ENCODE assay signal across 8 cellular contexts in genomic region chr11:60905551-60906113, GRCh38. TPM values are rescaled to one million over a fixed set of nuclear protein-coding genes. Genes with fewer than 3 reads are reported as not detected.
DNase-seq lines count a peak whose midpoint lies in the region; ATAC-seq and TF ChIP-seq lines count a peak whose summit lies in the region.

No MANE protein-coding gene starts in this region.

- H3K4me3 Mint-ChIP-seq in activated B cell treated with CpG ODN at 0.5 μM for 24 hours = peak overlapping the region; percentile 91

- no peak overlapping the region for H2AFZ ChIP-seq in HCT116 (ENCODE audit: low read depth, low read length, poor library complexity, severe bottlenecking)

- H3K27me3 ChIP-seq in AG04450 (ENCODE audit: control insufficient read depth, insufficient read depth, low read length) (peaks cover 5% of the 10 kb centered on the region), HCT116 (ENCODE audit: insufficient read depth, low read length) (no peaks in the 10 kb centered on the region), ovary (no peaks in the 10 kb centered on the region)

- H3K9ac ChIP-seq in HCT116 (ENCODE audit: low read length) = peak overlapping the region; percentile 98

- H3K27ac ChIP-seq in AG04450 (ENCODE audit: low read depth, low read length) = peak overlapping the region; percentile 85
- peak overlapping the region; percentile 90 for H3K27ac ChIP-seq in HCT116 (ENCODE audit: low read depth, low read length)
- peak overlapping the region; percentile 74 to 78 for H3K27ac ChIP-seq in ovary

- H3K36me3 ChIP-seq in HCT116 (ENCODE audit: control insufficient read depth in 1 of 2, insufficient read depth in 2 of 2, low read length in 2 of 2) (peaks cover 17 to 27% of the 10 kb centered on the region in 2 experiments; a peak in 3 of 4 replicates), ovary (no peaks in the 10 kb centered on the region)

- H4K20me1 ChIP-seq in HCT116 (ENCODE audit: insufficient read depth) = no peaks in the 10 kb centered on the region; the same call in 1 of the 2 replicates

- H3K4me2 ChIP-seq in HCT116 (ENCODE audit: low read length) = peak overlapping the region; percentile 87

- RAD21 ChIA-PET in HCT116 (lab: Charles Lee; ENCODE audit: low non-redundant PET in 1 of 2, low total read pairs in 2 of 2, uncharacterized antibody in 2 of 2, unreplicated experiment in 2 of 2) = no interaction called here

- peaks cover 10 to 19% of the 10 kb centered on the region in 2 experiments for H3K4me1 ChIP-seq in HCT116 (ENCODE audit: control insufficient read depth in 1 of 2, insufficient read depth in 2 of 2, low read length in 2 of 2)
- H3K4me1 ChIP-seq in ovary (ENCODE audit: insufficient read depth) = peaks cover 9% of the 10 kb centered on the region

- H3K79me2 ChIP-seq in HCT116 (ENCODE audit: insufficient read depth, low read length) = peaks cover 50% of the 10 kb centered on the region

- H3K36me3 Mint-ChIP-seq in activated B cell treated with CpG ODN at 0.5 μM for 24 hours (ENCODE audit: low read depth) = peaks cover 47% of the 10 kb centered on the region

- 3 to 6% (median 3%) methylated on average over 16 of the region's 16 CpGs for WGBS in ovary, 3 donors

- no peaks in the 10 kb centered on the region for H3K27me3 Mint-ChIP-seq in activated B cell treated with CpG ODN at 0.5 μM for 24 hours

- no peaks in the 10 kb centered on the region for H3K9me2 ChIP-seq in HCT116 (ENCODE audit: insufficient read depth)

- BruUV-seq in HCT116 (replicated peaks; lab: Mats Ljungman, UMichigan) = no TSS peak

- CTCF ChIA-PET in AG04450 (lab: Charles Lee) (interaction anchor here (1.1 to 11.9 kb wide), 4 partner anchors 10 to 282 kb away, joined by 4 to 317 read pairs (median 10); no protein-coding TSS in a partner anchor), HCT116 (lab: Charles Lee) (interaction anchor here (2.3 kb wide), 1 partner anchor 9 kb away, joined by 8 read pairs; no protein-coding TSS in a partner anchor), activated B cell treated with CpG ODN at 0.5 μM for 24 hours (lab: Charles Lee) (interaction anchor here (1.0 to 2.0 kb wide), 2 partner anchors 10 to 65 kb away, joined by 3 to 7 read pairs; no protein-coding TSS in a partner anchor)

- no peak for TF ChIP-seq RAD21 in HCT116 (IDR thresholded peaks at IDR 0.05; ENCODE audit: low read depth)

- TF ChIP-seq CTCF in AG04450 (IDR thresholded peaks at IDR 0.05; ENCODE audit: low read depth, low read length) (no peak), HCT116 (IDR thresholded peaks at IDR 0.05 in 2 of 3, conservative IDR thresholded peaks at IDR 0.05 in 1 of 3; ENCODE audit: borderline replicate concordance in 1 of 3, insufficient read depth in 1 of 3, low read depth in 2 of 3, low read length in 2 of 3) (no peak), activated B cell treated with CpG ODN at 0.5 μM for 24 hours (IDR thresholded peaks at IDR 0.05) (no peak), fibroblast of mammary gland (conservative IDR thresholded peaks at IDR 0.05; ENCODE audit: control insufficient read depth, insufficient read depth, low read depth, low read length) (no peak), ovary (IDR thresholded peaks at IDR 0.05) (no peak)

- no peak for TF ChIP-seq POLR2A in HCT116 (IDR thresholded peaks at IDR 0.05; ENCODE audit: borderline replicate concordance, extremely low read depth, insufficient read depth, insufficient read length)
- no peak for TF ChIP-seq POLR2A in ovary (IDR thresholded peaks at IDR 0.05)

- no peaks in the 10 kb centered on the region; the same call in 1 of the 2 replicates for H3K9me3 ChIP-seq in AG04450 (ENCODE audit: control insufficient read depth, insufficient read depth, low read length)
- H3K9me3 ChIP-seq in HCT116 (ENCODE audit: control insufficient read depth in 1 of 2, insufficient read depth in 1 of 2, low read depth in 1 of 2, low read length in 2 of 2) = no peaks in the 10 kb centered on the region
- H3K9me3 ChIP-seq in ovary = no peaks in the 10 kb centered on the region

- DNase-seq in AG04450 (ENCODE audit: low read depth, low spot score) (no peak), HCT116 (ENCODE audit: low read depth, low spot score) (no peak), activated B cell treated with CpG ODN at 0.5 μM for 24 hours (no peak), fibroblast of mammary gland (ENCODE audit: low read depth) (peak; percentile 87), ovary (no peak), iPS-NIHi7 (ENCODE audit: extremely low spot score) (no peak), GF-D8 (lab: John Stamatoyannopoulos, UW) (no peak)

- intact Hi-C loops in HCT116 (cut with micrococcal nuclease) (no loop called here), activated B cell treated with CpG ODN at 0.5 μM for 24 hours (cut with micrococcal nuclease) (loop anchor here (1.0 to 2.0 kb wide), 3 partner anchors 10 to 256 kb away; partner anchors contain the start of gene VPS37C), ovary (cut with DNase I) (no loop called here)

- peaks cover 3% of the 10 kb centered on the region for H3K9me3 Mint-ChIP-seq in activated B cell treated with CpG ODN at 0.5 μM for 24 hours

- H3K27ac Mint-ChIP-seq in activated B cell treated with CpG ODN at 0.5 μM for 24 hours = peak overlapping the region; percentile 77

- no peak for TF ChIP-seq EP300 in ovary (IDR thresholded peaks at IDR 0.05)

- H3K4me3 ChIP-seq in AG04450 (ENCODE audit: low read depth, low read length) (peak overlapping the region; percentile 91), HCT116 (replicated peaks in 1 of 2; ENCODE audit: low read depth in 1 of 2, low read length in 2 of 2) (peak overlapping the region; percentile 84 to 92), fibroblast of mammary gland (ENCODE audit: control insufficient read depth, low read depth, low read length) (peak overlapping the region; percentile 75), ovary (peak overlapping the region; percentile 97)

- ATAC-seq in HCT116 = no peak; the same call in 1 of the 2 replicates
- ATAC-seq in activated B cell treated with CpG ODN at 0.5 μM for 24 hours (ENCODE audit: low read depth) = no peak
- ATAC-seq in GM18511 (IDR thresholded peaks at IDR 0.05; ENCODE audit: unreplicated experiment) = no peak

- peaks cover 67% of the 10 kb centered on the region for H3K4me1 Mint-ChIP-seq in activated B cell treated with CpG ODN at 0.5 μM for 24 hours

- POLR2A ChIA-PET in AG04450 (lab: Yijun Ruan, JAX) = interaction anchor here (0.5 to 2.2 kb wide), 3 partner anchors 8 to 1236 kb away, joined by 4 to 6 read pairs (median 6); partner anchors contain the start of gene TMEM109
- POLR2A ChIA-PET in HCT116 (lab: Charles Lee) = interaction anchor here (0.7 to 1.3 kb wide), 2 partner anchors 10 to 18 kb away, joined by 4 read pairs; no protein-coding TSS in a partner anchor
- POLR2A ChIA-PET in activated B cell treated with CpG ODN at 0.5 μM for 24 hours (lab: Charles Lee) = interaction anchor here (0.6 to 4.6 kb wide), 8 partner anchors 8 to 272 kb away, joined by 3 to 31 read pairs (median 4); partner anchors contain the start of genes SLC15A3 and TMEM109

TF ChIP-seq in HCT116, 20 proteins besides CTCF, POLR2A, EP300 and RAD21 (continues in another document):
- TF ChIP-seq MAX (IDR thresholded peaks at IDR 0.05) = no peak
- TF ChIP-seq CBX3 (IDR thresholded peaks at IDR 0.05; ENCODE audit: low read depth) = no peak
- no peak for TF ChIP-seq SP1 (IDR thresholded peaks at IDR 0.05; ENCODE audit: low read depth)
- TF ChIP-seq JUND (IDR thresholded peaks at IDR 0.05) = no peak
- no peak for TF ChIP-seq ZNF274 (IDR thresholded peaks at IDR 0.05; ENCODE audit: low read depth, low read length)
- no peak for TF ChIP-seq CEBPB (IDR thresholded peaks at IDR 0.05; ENCODE audit: low read depth)
- TF ChIP-seq ELF1 (IDR thresholded peaks at IDR 0.05; ENCODE audit: borderline replicate concordance, low read depth) = no peak

RNA-seq across cellular contexts. Expression of gene PRPF19, which starts 0.8 kb away (rescaled TPM):
- 25.1 and 33.6 TPM in 2 replicates for polyA plus RNA-seq in AG04450 (2011; rRNA removed)
- 24.1 and 37.6 TPM in 2 replicates for polyA minus RNA-seq in AG04450 (2011; rRNA and poly(A)+ RNA removed)
- total RNA-seq in HCT116 (2021; ENCODE audit: unreplicated experiment) = 156 TPM
- 138 and 147 TPM in 2 replicates for polyA plus RNA-seq in HCT116 (2012)
- 143 and 164 TPM in 2 replicates for total RNA-seq in activated B cell treated with CpG ODN at 0.5 μM for 24 hours
- total RNA-seq in ovary = 100 to 1,000 TPM in 2 of 7 donors, 10 to 100 TPM in 5; 44.1 to 109 (median 97.2) TPM
- polyA plus RNA-seq in ovary = 10 to 100 TPM; 66.2 to 73.4 TPM

RNA-seq across cellular contexts. Expression of gene TMEM109, which starts 8.3 kb away (rescaled TPM):
- 36.2 and 44.5 TPM in 2 replicates for polyA plus RNA-seq in AG04450 (2011; rRNA removed)
- 23.8 and 24.6 TPM in 2 replicates for polyA minus RNA-seq in AG04450 (2011; rRNA and poly(A)+ RNA removed)
- total RNA-seq in HCT116 (2021; ENCODE audit: unreplicated experiment) = 44.4 TPM
- 32.1 and 37.7 TPM in 2 replicates for polyA plus RNA-seq in HCT116 (2012)
- 117 and 121 TPM in 2 replicates for total RNA-seq in activated B cell treated with CpG ODN at 0.5 μM for 24 hours
- 100 to 1,000 TPM in 5 of 7 donors, 10 to 100 TPM in 2; 88.7 to 143 (median 109) TPM for total RNA-seq in ovary
- 100 to 1,000 TPM; 133 to 145 TPM for polyA plus RNA-seq in ovary

RNA-seq across cellular contexts. Expression of gene TMEM132A, which starts 18.6 kb away (rescaled TPM):
- polyA plus RNA-seq in AG04450 (2011; rRNA removed) = 25.9 and 36.0 TPM in 2 replicates
- polyA minus RNA-seq in AG04450 (2011; rRNA and poly(A)+ RNA removed) = 18.9 and 24.2 TPM in 2 replicates
- total RNA-seq in HCT116 (2021; ENCODE audit: unreplicated experiment) = 120 TPM
- 93.4 and 100 TPM in 2 replicates for polyA plus RNA-seq in HCT116 (2012)
- total RNA-seq in activated B cell treated with CpG ODN at 0.5 μM for 24 hours = 8.2 and 8.7 TPM in 2 replicates
- total RNA-seq in ovary = 10 to 100 TPM; 16.5 to 34.1 (median 21.3) TPM
- polyA plus RNA-seq in ovary = 10 to 100 TPM in 1 of 2 donors, 1 to 10 TPM in 1; 2.9 to 21.3 TPM

RNA-seq across cellular contexts. Expression of gene ZP1, which starts 38.3 kb away (rescaled TPM):
- polyA plus RNA-seq in AG04450 (2011; rRNA removed) = 0.48 and 0.65 TPM in 2 replicates
- polyA minus RNA-seq in AG04450 (2011; rRNA and poly(A)+ RNA removed) = 0.35 TPM in 1 of 2 replicates, not detected in the other
- not detected for total RNA-seq in HCT116 (2021; ENCODE audit: unreplicated experiment)
- polyA plus RNA-seq in HCT116 (2012) = 0.30 TPM in 1 of 2 replicates, not detected in the other
- total RNA-seq in activated B cell treated with CpG ODN at 0.5 μM for 24 hours = not detected in 2 replicates
- not detected for total RNA-seq in ovary
- under 1 TPM in 1 of 2 donors, not detected in 1; 0.17 TPM for polyA plus RNA-seq in ovary

RNA-seq across cellular contexts. Expression of gene SLC15A3, which starts 46.3 kb away (rescaled TPM):
- polyA plus RNA-seq in AG04450 (2011; rRNA removed) (4.8 and 9.1 TPM in 2 replicates), ovary (10 to 100 TPM; 27.2 to 38.9 TPM)
- polyA minus RNA-seq in AG04450 (2011; rRNA and poly(A)+ RNA removed) = 16.3 and 19.4 TPM in 2 replicates
- total RNA-seq in HCT116 (2021; ENCODE audit: unreplicated experiment) (not detected), activated B cell treated with CpG ODN at 0.5 μM for 24 hours (76.4 and 77.8 TPM in 2 replicates), ovary (10 to 100 TPM; 25.3 to 55.8 (median 43.9) TPM)
- 0.09 TPM in 1 of 2 replicates, not detected in the other for polyA plus RNA-seq in HCT116 (2012)
